ENCODE assay signal across 8 cellular contexts in genomic region chr10:95722496-95722895, GRCh38. TPM values are rescaled to one million over a fixed set of nuclear protein-coding genes. Genes with fewer than 3 reads are reported as not detected.
DNase-seq lines count a peak whose midpoint lies in the region; TF ChIP-seq lines count a peak whose summit lies in the region.
"Not testable (repeated sequence)": the region's sequence is repeated elsewhere in the genome, so short reads cannot be mapped to it uniquely, and the experiment has no call there.

No MANE protein-coding gene starts in this region.

- not testable (repeated sequence) for H3K27ac ChIP-seq in HEK293 (ENCODE audit: extremely low read depth, low read depth, low read length); mesendoderm (ENCODE audit: low read depth, low read length)
- H3K27ac ChIP-seq in HL-60 (replicated peaks) (0 out of 2 replicates have a peak overlapping the region, but pooled peaks have one; percentile 0), neutrophil (peak overlapping the region; percentile 82)

- H3K79me2 ChIP-seq in mesendoderm (ENCODE audit: control insufficient read depth, insufficient read depth, low read length): not testable (repeated sequence)

- H3K36me3 ChIP-seq in HEK293 (ENCODE audit: control insufficient read depth in 2 of 2, insufficient read depth in 1 of 2, low read length in 2 of 2); mesendoderm (ENCODE audit: control insufficient read depth, insufficient read depth, low read length); neutrophil: not testable (repeated sequence)

- H4K8ac ChIP-seq in mesendoderm (ENCODE audit: low read depth, low read length): not testable (repeated sequence)

- not testable (repeated sequence) for H2BK120ac ChIP-seq in mesendoderm (ENCODE audit: low read depth, low read length)

- peaks cover 20% of the 10 kb centered on the region for H3K4me1 Mint-ChIP-seq in endothelial cell (ENCODE audit: unreplicated experiment)

- H3K4ac ChIP-seq in mesendoderm (ENCODE audit: low read depth, low read length): not testable (repeated sequence)

- not testable (repeated sequence) for H2AK5ac ChIP-seq in mesendoderm (ENCODE audit: low read length)

- POLR2A ChIA-PET in HEK293 (lab: Yijun Ruan, JAX): not testable (repeated sequence)

- H3K9me3 ChIP-seq in HEK293 (ENCODE audit: control insufficient read depth, insufficient read depth, low read depth, low read length); neutrophil: not testable (repeated sequence)

- DNase-seq in HL-60 (ENCODE audit: low read depth in 1 of 2, low spot score in 1 of 2) (peak; percentile 39 to 72), KBM-7 (peak; percentile 47), NB4 (ENCODE audit: low read depth) (peak; percentile 51), SKM-1 treated with dmso at 0.1 percent for 144 hours (lab: John Stamatoyannopoulos, UW; ENCODE audit: unreplicated experiment) (peak; percentile 30), mesendoderm (peak; percentile 44)
- not testable (repeated sequence) for DNase-seq in endothelial cell (ENCODE audit: low spot score)

- H3K9me3 Mint-ChIP-seq in endothelial cell (ENCODE audit: unreplicated experiment): not testable (repeated sequence)

- not testable (repeated sequence) for H3K4me3 ChIP-seq in HEK293 (ENCODE audit: low read depth, low read length); HL-60 (replicated peaks; ENCODE audit: insufficient read depth, low read length); NB4 (ENCODE audit: low read depth, low read length); mesendoderm (ENCODE audit: low read length)
- H3K4me3 ChIP-seq in neutrophil (ENCODE audit: low read depth in 1 of 2, low read length in 1 of 2): peak overlapping the region; percentile 5 to 7

- not testable (repeated sequence) for H3K4me3 Mint-ChIP-seq in endothelial cell (ENCODE audit: unreplicated experiment)

- not testable (repeated sequence) for H2BK15ac ChIP-seq in mesendoderm (replicated peaks; ENCODE audit: low read depth)

- in situ Hi-C loops in KBM-7 (cut with MboI; ENCODE audit: low pct_unique_long_range_greater_than_20kb, low sequenced_read_pairs): not testable (repeated sequence)

- H3K27me3 Mint-ChIP-seq in endothelial cell (ENCODE audit: unreplicated experiment): not testable (repeated sequence)

- H3K56ac ChIP-seq in mesendoderm (ENCODE audit: low read length): not testable (repeated sequence)

- not testable (repeated sequence) for H4K5ac ChIP-seq in mesendoderm (ENCODE audit: low read length)

- no CpG with 5 or more reads among the region's 4 CpGs for WGBS in mesendoderm (ENCODE audit: extremely low coverage, insufficient coverage, low lambda C conversion rate)

- not testable (repeated sequence) for TF ChIP-seq POLR2A in NB4 (IDR thresholded peaks at IDR 0.05; ENCODE audit: extremely low read depth, insufficient read length)

- peak overlapping the region; percentile 81 for H3K27ac Mint-ChIP-seq in endothelial cell (ENCODE audit: unreplicated experiment)

- not testable (repeated sequence) for H3K79me1 ChIP-seq in mesendoderm (ENCODE audit: low read length)

- not testable (repeated sequence) for H2BK5ac ChIP-seq in mesendoderm (ENCODE audit: low read length)

- H3K36me3 Mint-ChIP-seq in endothelial cell (ENCODE audit: low read depth, unreplicated experiment): not testable (repeated sequence)

- H3K18ac ChIP-seq in mesendoderm (ENCODE audit: low read length): not testable (repeated sequence)

- H3K27me3 ChIP-seq in HL-60 (ENCODE audit: insufficient read depth, poor library complexity, severe bottlenecking); mesendoderm (ENCODE audit: insufficient read depth, low read length, poor library complexity); neutrophil: not testable (repeated sequence)

- H3K23ac ChIP-seq in mesendoderm (ENCODE audit: low read length): not testable (repeated sequence)

- not testable (repeated sequence) for H3K9ac ChIP-seq in mesendoderm (ENCODE audit: low read length)

- CTCF ChIA-PET in HEK293 (lab: Yijun Ruan, JAX): not testable (repeated sequence)

- not testable (repeated sequence) for TF ChIP-seq CTCF in HEK293 (tag by site-specific recombination; IDR thresholded peaks at IDR 0.05); HL-60 (IDR thresholded peaks at IDR 0.05; ENCODE audit: insufficient read depth, low read length); NB4 (IDR thresholded peaks at IDR 0.05; ENCODE audit: low read depth, low read length); endothelial cell (IDR thresholded peaks at IDR 0.05; ENCODE audit: unreplicated experiment); neutrophil (IDR thresholded peaks at IDR 0.05)

- not testable (repeated sequence) for H3K4me2 ChIP-seq in mesendoderm (ENCODE audit: low read length)

- not testable (repeated sequence) for H3K4me1 ChIP-seq in HEK293 (ENCODE audit: control insufficient read depth, insufficient read depth, low read length); mesendoderm (ENCODE audit: control insufficient read depth, low read depth, low read length)
- H3K4me1 ChIP-seq in neutrophil (ENCODE audit: control insufficient read depth in 1 of 2, insufficient read depth in 1 of 2, low read depth in 1 of 2, low read length in 1 of 2): peaks cover 63 to 75% of the 10 kb centered on the region in 2 experiments

TF ChIP-seq in HEK293, 187 proteins besides CTCF, POLR2A, EP300 and RAD21:
- 0 out of 2 replicates have a peak, but pooled peaks have one; percentile 1 for TF ChIP-seq ZNF146 (tag by site-specific recombination; IDR thresholded peaks at IDR 0.05)

RNA-seq across cellular contexts. Expression of gene TCTN3, which starts 28.8 kb away (rescaled TPM):
- 54.3 TPM for total RNA-seq in endothelial cell (ENCODE audit: unreplicated experiment)
- 22.9 TPM for polyA plus RNA-seq in mesendoderm (2013, experiment 1 of 2)
- 22.1 TPM for polyA plus RNA-seq in mesendoderm (2013, experiment 2 of 2)

RNA-seq across cellular contexts. Expression of gene ENTPD1, which starts 33.5 kb away (rescaled TPM):
- 102 TPM for total RNA-seq in endothelial cell (ENCODE audit: unreplicated experiment)
- polyA plus RNA-seq in mesendoderm (2013, experiment 1 of 2): 0.41 TPM
- 0.31 TPM for polyA plus RNA-seq in mesendoderm (2013, experiment 2 of 2)
